In the genomic region with DNA sequence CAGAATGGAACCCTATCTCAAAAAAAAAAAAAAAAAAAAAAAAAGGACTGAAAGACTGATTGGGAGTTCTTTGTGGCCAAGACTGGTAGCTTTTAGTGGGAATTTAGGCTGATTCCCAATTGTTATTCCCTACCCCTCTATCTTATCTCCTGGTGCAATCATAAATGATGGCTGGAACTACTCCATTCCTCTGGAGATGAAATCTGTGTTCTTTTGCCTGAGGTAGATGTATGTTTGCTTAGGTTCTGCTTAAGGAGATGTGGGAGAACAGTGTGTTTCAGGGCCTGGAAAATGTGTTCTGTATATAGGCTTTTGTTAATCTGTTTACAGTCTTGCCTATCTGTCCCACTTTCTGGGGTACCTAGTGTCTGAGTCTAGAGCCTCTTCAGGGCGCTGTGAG, we compare ENCODE assay signal across 21 cellular contexts.
"Had no signal": no experiment of that assay in that cellular context is flagged by ENCODE, and none has a peak within 500 bp of the region (broad histone marks: within the 10 kb centered on the region; RNA-seq: fewer than 3 reads in every experiment).

No MANE protein-coding gene starts in this region.

- H3K9ac ChIP-seq: KMS-11 had no signal

- H3K27ac Mint-ChIP-seq: IgD-negative memory B cell had no signal

- H3K9me3 ChIP-seq: SJSA1 had no signal

- DNase-seq: Kasumi-1, MM.1S, NCI-H1092 treated with DMSO at 0.1 percent for 48 hours, NCI-H1436, NCI-H187, NCI-H2029, NCI-H2081 treated with DMSO at 0.1 percent for 48 hours, NCI-H2171, NCI-H226, NCI-H446, NCI-H510A, NCI-H524 treated with DMSO at 0.1 percent for 48 hours, NCI-H774, Right ventricle myocardium superior, RPMI8226, SIG-M5 had no signal

- H3K4me3 Mint-ChIP-seq: IgD-negative memory B cell had no signal

- H3K27me3 ChIP-seq: SJSA1 had no signal

- H3K4me3 ChIP-seq: K562, SJSA1, SK-N-MC had no signal

- H3K27ac ChIP-seq: KMS-11, SJSA1, SK-N-MC had no signal

- H3K9me3 Mint-ChIP-seq: IgD-negative memory B cell had no signal
